Comparison of ENCODE assay signal across 1 cellular context in the genomic region with DNA sequence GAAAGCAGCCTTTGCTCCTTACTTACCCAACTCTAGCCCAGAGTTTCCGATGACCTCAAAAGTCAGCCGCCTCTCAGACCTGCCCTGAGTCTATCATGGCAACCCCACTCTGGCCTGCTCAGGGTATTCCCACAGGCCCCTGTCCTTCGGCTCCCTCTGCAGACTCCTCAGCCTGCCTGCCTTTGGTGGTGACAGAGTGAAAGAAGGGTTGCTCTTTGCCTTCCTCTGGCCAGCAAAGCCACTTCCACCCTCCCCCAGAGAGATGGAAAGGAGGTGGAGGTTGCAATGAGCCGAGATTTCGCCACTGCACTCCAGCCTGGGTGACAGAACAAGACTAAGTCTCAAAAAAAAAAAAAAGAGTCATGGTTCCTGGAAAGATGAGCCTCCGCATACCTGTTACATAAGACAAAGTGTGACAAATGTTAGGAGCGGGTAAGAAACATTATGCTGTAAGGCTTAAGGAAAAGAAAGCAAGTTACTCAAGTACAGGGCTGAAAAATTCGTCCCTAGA.
A peak's percentile ranks its signal among the peaks of the same experiment; 100 is the strongest.
TF ChIP-seq lines count a peak whose summit lies in the region.

No MANE protein-coding gene starts in this region.

TF ChIP-seq in K562, 482 proteins besides CTCF, POLR2A, EP300 and RAD21:
- TF ChIP-seq LARP7 (IDR thresholded peaks at IDR 0.05) (no peak), MECOM (CRISPR knock-in tag; IDR thresholded peaks at IDR 0.05) (peak; percentile 65; the same call in 1 of the 2 replicates), CEBPB (tag; IDR thresholded peaks at IDR 0.05) (peak; percentile 62), ZFX (CRISPR knock-in tag; IDR thresholded peaks at IDR 0.05) (peak; percentile 26; the same call in 1 of the 2 replicates), CTBP1 (IDR thresholded peaks at IDR 0.05; ENCODE audit: borderline replicate concordance) (0 out of 2 replicates have a peak, but pooled peaks have one; percentile 21), FOXO4 (CRISPR knock-in tag; IDR thresholded peaks at IDR 0.05) (no peak), RCOR1 (IDR thresholded peaks at IDR 0.05; ENCODE audit: borderline replicate concordance in 1 of 2, low read depth in 2 of 2, low read length in 2 of 2) (peak in 1 of 2 experiments; percentile 23; a peak in 1 of 4 replicates)
- TF ChIP-seq, protein P1, sequence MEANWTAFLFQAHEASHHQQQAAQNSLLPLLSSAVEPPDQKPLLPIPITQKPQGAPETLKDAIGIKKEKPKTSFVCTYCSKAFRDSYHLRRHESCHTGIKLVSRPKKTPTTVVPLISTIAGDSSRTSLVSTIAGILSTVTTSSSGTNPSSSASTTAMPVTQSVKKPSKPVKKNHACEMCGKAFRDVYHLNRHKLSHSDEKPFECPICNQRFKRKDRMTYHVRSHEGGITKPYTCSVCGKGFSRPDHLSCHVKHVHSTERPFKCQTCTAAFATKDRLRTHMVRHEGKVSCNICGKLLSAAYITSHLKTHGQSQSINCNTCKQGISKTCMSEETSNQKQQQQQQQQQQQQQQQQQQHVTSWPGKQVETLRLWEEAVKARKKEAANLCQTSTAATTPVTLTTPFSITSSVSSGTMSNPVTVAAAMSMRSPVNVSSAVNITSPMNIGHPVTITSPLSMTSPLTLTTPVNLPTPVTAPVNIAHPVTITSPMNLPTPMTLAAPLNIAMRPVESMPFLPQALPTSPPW (CRISPR knock-in tag; IDR thresholded peaks at IDR 0.05), result 0 out of 2 replicates have a peak, but pooled peaks have one; percentile 17
- TF ChIP-seq, protein P2, sequence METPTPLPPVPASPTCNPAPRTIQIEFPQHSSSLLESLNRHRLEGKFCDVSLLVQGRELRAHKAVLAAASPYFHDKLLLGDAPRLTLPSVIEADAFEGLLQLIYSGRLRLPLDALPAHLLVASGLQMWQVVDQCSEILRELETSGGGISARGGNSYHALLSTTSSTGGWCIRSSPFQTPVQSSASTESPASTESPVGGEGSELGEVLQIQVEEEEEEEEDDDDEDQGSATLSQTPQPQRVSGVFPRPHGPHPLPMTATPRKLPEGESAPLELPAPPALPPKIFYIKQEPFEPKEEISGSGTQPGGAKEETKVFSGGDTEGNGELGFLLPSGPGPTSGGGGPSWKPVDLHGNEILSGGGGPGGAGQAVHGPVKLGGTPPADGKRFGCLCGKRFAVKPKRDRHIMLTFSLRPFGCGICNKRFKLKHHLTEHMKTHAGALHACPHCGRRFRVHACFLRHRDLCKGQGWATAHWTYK (CRISPR knock-in tag; IDR thresholded peaks at IDR 0.05), result no peak
- TF ChIP-seq, protein P3, sequence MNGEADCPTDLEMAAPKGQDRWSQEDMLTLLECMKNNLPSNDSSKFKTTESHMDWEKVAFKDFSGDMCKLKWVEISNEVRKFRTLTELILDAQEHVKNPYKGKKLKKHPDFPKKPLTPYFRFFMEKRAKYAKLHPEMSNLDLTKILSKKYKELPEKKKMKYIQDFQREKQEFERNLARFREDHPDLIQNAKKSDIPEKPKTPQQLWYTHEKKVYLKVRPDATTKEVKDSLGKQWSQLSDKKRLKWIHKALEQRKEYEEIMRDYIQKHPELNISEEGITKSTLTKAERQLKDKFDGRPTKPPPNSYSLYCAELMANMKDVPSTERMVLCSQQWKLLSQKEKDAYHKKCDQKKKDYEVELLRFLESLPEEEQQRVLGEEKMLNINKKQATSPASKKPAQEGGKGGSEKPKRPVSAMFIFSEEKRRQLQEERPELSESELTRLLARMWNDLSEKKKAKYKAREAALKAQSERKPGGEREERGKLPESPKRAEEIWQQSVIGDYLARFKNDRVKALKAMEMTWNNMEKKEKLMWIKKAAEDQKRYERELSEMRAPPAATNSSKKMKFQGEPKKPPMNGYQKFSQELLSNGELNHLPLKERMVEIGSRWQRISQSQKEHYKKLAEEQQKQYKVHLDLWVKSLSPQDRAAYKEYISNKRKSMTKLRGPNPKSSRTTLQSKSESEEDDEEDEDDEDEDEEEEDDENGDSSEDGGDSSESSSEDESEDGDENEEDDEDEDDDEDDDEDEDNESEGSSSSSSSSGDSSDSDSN (IDR thresholded peaks at IDR 0.05; ENCODE audit: borderline replicate concordance in 1 of 2, low read depth in 2 of 2, low read length in 2 of 2), result peak; percentile 38 to 98; a peak in 2 of 4 replicates
